In genomic region chr5:145347026-145347616, GRCh38 we compare ENCODE assay signal across 8 cellular contexts.
A peak's percentile ranks its signal among the peaks of the same experiment; 100 is the strongest.
DNase-seq lines count a peak whose midpoint lies in the region; ATAC-seq and TF ChIP-seq lines count a peak whose summit lies in the region.

No MANE protein-coding gene starts in this region.

- H3K4me3 ChIP-seq in DND-41 (ENCODE audit: low read depth in 1 of 2, low read length in 2 of 2), result no peak overlapping the region
- no peak overlapping the region for H3K4me3 ChIP-seq in OCI-LY3 (ENCODE audit: low read length)
- H3K4me3 ChIP-seq in fibroblast of lung (replicated peaks in 1 of 4; ENCODE audit: control extremely low read depth in 1 of 4, insufficient read depth in 1 of 4, low read depth in 3 of 4, low read length in 4 of 4), result no peak overlapping the region
- no peak overlapping the region for H3K4me3 ChIP-seq in testis

- intact Hi-C loops in testis (cut with DNase I; ENCODE audit: low total_unique reads), result no loop called here

- H3K4me1 ChIP-seq in DND-41 (ENCODE audit: insufficient read depth, low read length) (no peaks in the 10 kb centered on the region), OCI-LY3 (ENCODE audit: low read length) (no peaks in the 10 kb centered on the region), fibroblast of lung (ENCODE audit: control insufficient read depth, extremely low read depth, insufficient read depth, low read length) (peaks cover 5% of the 10 kb centered on the region), testis (no peaks in the 10 kb centered on the region)

- H2AFZ ChIP-seq in DND-41 (ENCODE audit: low read depth, low read length), result no peak overlapping the region
- H2AFZ ChIP-seq in OCI-LY3 (ENCODE audit: low read depth, low read length), result no peak overlapping the region
- no peak overlapping the region for H2AFZ ChIP-seq in fibroblast of lung (ENCODE audit: low read length)

- H3K9ac ChIP-seq in DND-41 (ENCODE audit: low read depth, low read length) (no peak overlapping the region), OCI-LY3 (ENCODE audit: low read length) (no peak overlapping the region), fibroblast of lung (ENCODE audit: insufficient read depth, low read length) (no peak overlapping the region)

- no peak overlapping the region for H3K4me2 ChIP-seq in DND-41 (ENCODE audit: insufficient read depth, low read length)
- no peak overlapping the region for H3K4me2 ChIP-seq in OCI-LY3 (ENCODE audit: low read length)
- H3K4me2 ChIP-seq in fibroblast of lung (ENCODE audit: extremely low read depth, insufficient read depth, low read length), result no peak overlapping the region

- CTCF ChIA-PET in activated naive CD4-positive, alpha-beta T cell treated with anti-CD3 and anti-CD28 coated beads, Interleukin-2, amount 10 ng/mL, durations not matched to agents 7 days and 5 days (lab: Charles Lee), result no interaction called here

- no peak overlapping the region for H3K4me3 Mint-ChIP-seq in activated naive CD4-positive, alpha-beta T cell treated with anti-CD3 and anti-CD28 coated beads, Interleukin-2, amount 10 ng/mL, durations not matched to agents 7 days and 5 days

- H3K36me3 ChIP-seq in DND-41 (ENCODE audit: insufficient read depth, low read length) (no peaks in the 10 kb centered on the region), OCI-LY3 (replicated peaks; ENCODE audit: low read depth, low read length) (no peaks in the 10 kb centered on the region), fibroblast of lung (ENCODE audit: control insufficient read depth, insufficient read depth, low read length) (no peaks in the 10 kb centered on the region), testis (ENCODE audit: low read depth, missing control alignments) (no peaks in the 10 kb centered on the region)

- H3K36me3 Mint-ChIP-seq in activated naive CD4-positive, alpha-beta T cell treated with anti-CD3 and anti-CD28 coated beads, Interleukin-2, amount 10 ng/mL, durations not matched to agents 7 days and 5 days, result no peaks in the 10 kb centered on the region

- H3K79me2 ChIP-seq in DND-41 (ENCODE audit: insufficient read depth, low read length), result no peaks in the 10 kb centered on the region
- H3K79me2 ChIP-seq in OCI-LY3 (ENCODE audit: low read length), result no peaks in the 10 kb centered on the region
- H3K79me2 ChIP-seq in fibroblast of lung (ENCODE audit: control insufficient read depth, insufficient read depth, low read length), result no peaks in the 10 kb centered on the region

- no peaks in the 10 kb centered on the region for H3K4me1 Mint-ChIP-seq in activated naive CD4-positive, alpha-beta T cell treated with anti-CD3 and anti-CD28 coated beads, Interleukin-2, amount 10 ng/mL, durations not matched to agents 7 days and 5 days

- DNase-seq in DND-41, result no peak
- peak; percentile 51 for DNase-seq in H4 (ENCODE audit: low spot score)
- peak; percentile 59 to 74 for DNase-seq in fibroblast of lung (ENCODE audit: low read depth in 2 of 2)
- peak; percentile 22 for DNase-seq in testis
- DNase-seq in NCI-H187 treated with DMSO at 0.1 percent for 48 hours (lab: John Stamatoyannopoulos, UW), result no peak
- DNase-seq in activated naive CD4-positive, alpha-beta T cell treated with anti-CD3 and anti-CD28 coated beads, Interleukin-2, amount 10 ng/mL, durations not matched to agents 7 days and 5 days, result no peak
- no peak for DNase-seq in middle frontal gyrus (ENCODE audit: extremely low spot score, low spot score)

- H3K27me3 ChIP-seq in DND-41 (ENCODE audit: insufficient read depth, low read length, poor library complexity) (no peaks in the 10 kb centered on the region), OCI-LY3 (ENCODE audit: low read depth, low read length) (no peaks in the 10 kb centered on the region), fibroblast of lung (ENCODE audit: control insufficient read depth, insufficient read depth, low read length) (no peaks in the 10 kb centered on the region), testis (no peaks in the 10 kb centered on the region)

- TF ChIP-seq CTCF in DND-41 (IDR thresholded peaks at IDR 0.05; ENCODE audit: borderline replicate concordance, extremely low read depth, low read length, poor library complexity, severe bottlenecking) (peak; percentile 31), OCI-LY3 (IDR thresholded peaks at IDR 0.05; ENCODE audit: low read depth, low read length) (peak; percentile 22), fibroblast of lung (conservative IDR thresholded peaks at IDR 0.05 in 1 of 2, IDR thresholded peaks at IDR 0.05 in 1 of 2; ENCODE audit: low read depth in 1 of 2, low read length in 2 of 2) (peak; percentile 80 to 91), testis (IDR thresholded peaks at IDR 0.05) (peak in 1 of 3 experiments; percentile 28)

- no peak for ATAC-seq in DND-41 (ENCODE audit: insufficient read depth, low read depth)

- TF ChIP-seq POLR2A in testis (IDR thresholded peaks at IDR 0.05), result no peak

- WGBS in testis, 2 donors, result 59 to 65% methylated on average over 4 of the region's 4 CpGs

- no peaks in the 10 kb centered on the region for H3K9me3 Mint-ChIP-seq in activated naive CD4-positive, alpha-beta T cell treated with anti-CD3 and anti-CD28 coated beads, Interleukin-2, amount 10 ng/mL, durations not matched to agents 7 days and 5 days

- H3K9me3 ChIP-seq in DND-41 (ENCODE audit: insufficient read depth, low read length, severe bottlenecking) (no peaks in the 10 kb centered on the region), OCI-LY3 (ENCODE audit: insufficient read depth, low read length) (no peaks in the 10 kb centered on the region), fibroblast of lung (ENCODE audit: control insufficient read depth, insufficient read depth, low read depth, low read length) (no peaks in the 10 kb centered on the region), testis (no peaks in the 10 kb centered on the region)

- H3K27ac ChIP-seq in DND-41 (ENCODE audit: low read length), result no peak overlapping the region
- no peak overlapping the region for H3K27ac ChIP-seq in OCI-LY3 (ENCODE audit: low read length)
- H3K27ac ChIP-seq in fibroblast of lung (ENCODE audit: insufficient read depth, low read length), result no peak overlapping the region
- H3K27ac ChIP-seq in testis, result no peak overlapping the region

- no peak overlapping the region for H3K27ac Mint-ChIP-seq in activated naive CD4-positive, alpha-beta T cell treated with anti-CD3 and anti-CD28 coated beads, Interleukin-2, amount 10 ng/mL, durations not matched to agents 7 days and 5 days

- H4K20me1 ChIP-seq in DND-41 (ENCODE audit: insufficient read depth, low read length) (no peaks in the 10 kb centered on the region), OCI-LY3 (ENCODE audit: insufficient read depth, low read length) (no peaks in the 10 kb centered on the region), fibroblast of lung (ENCODE audit: control insufficient read depth, extremely low read depth, insufficient read depth, low read length) (no peaks in the 10 kb centered on the region)

- no peaks in the 10 kb centered on the region for H3K27me3 Mint-ChIP-seq in activated naive CD4-positive, alpha-beta T cell treated with anti-CD3 and anti-CD28 coated beads, Interleukin-2, amount 10 ng/mL, durations not matched to agents 7 days and 5 days

Comparison
In these comparisons a context has a peak if more than half of its experiments do, and no peak if none do; other contexts are left out.
1. DNase-seq: peak in H4 (single experiment), fibroblast of lung (2 of 2) and testis (single experiment); none in DND-41 (single experiment), NCI-H187 treated with DMSO at 0.1 percent for 48 hours (single experiment), activated naive CD4-positive, alpha-beta T cell treated with anti-CD3 and anti-CD28 coated beads, Interleukin-2, amount 10 ng/mL, durations not matched to agents 7 days and 5 days (single experiment) and middle frontal gyrus (single experiment).